Comparison of ENCODE assay signal across 8 cellular contexts in genomic region chr19:6271721-6272410, GRCh38. TPM values are rescaled to one million over a fixed set of nuclear protein-coding genes. Genes with fewer than 3 reads are reported as not detected.
DNase-seq lines count a peak whose midpoint lies in the region.

No MANE protein-coding gene starts in this region.

- H3K27ac ChIP-seq in substantia nigra (ENCODE audit: low read depth, low read length, poor library complexity, severe bottlenecking): peak overlapping the region; percentile 11

- DNase-seq in NCI-H1105 treated with DMSO at 0.1 percent for 48 hours (lab: John Stamatoyannopoulos, UW) (peak; percentile 79), cerebellum (ENCODE audit: low spot score) (peak; percentile 83), left kidney (ENCODE audit: low read depth, low spot score) (peak; percentile 84), substantia nigra (lab: John Stamatoyannopoulos, UW) (peak in 38 of 49 donors; percentile 18 to 96 (median 46)), germinal center (ENCODE audit: low spot score) (no peak), SKM-1 (lab: John Stamatoyannopoulos, UW; ENCODE audit: unreplicated experiment) (no peak)
- no peak for DNase-seq in activated T-cell treated with anti-CD3 and anti-CD28 coated beads, Interleukin-2, amount 50 U/mL, for 48 hours
- no peak for DNase-seq in activated naive CD4-positive, alpha-beta T cell treated with anti-CD3 and anti-CD28 coated beads, Interleukin-2, amount 50 U/mL, for 16 hours

RNA-seq across cellular contexts. Expression of gene MLLT1, which starts 7.9 kb away (rescaled TPM):
- 10.3 TPM for total RNA-seq in cerebellum

Comparison
In these comparisons a context has a peak if more than half of its experiments do, and no peak if none do; other contexts are left out.
1. DNase-seq: peak in NCI-H1105 treated with DMSO at 0.1 percent for 48 hours (single experiment), cerebellum (single experiment), left kidney (single experiment) and substantia nigra (38 of 49); none in germinal center (single experiment), activated T-cell treated with anti-CD3 and anti-CD28 coated beads, Interleukin-2, amount 50 U/mL, for 48 hours (0 of 2), SKM-1 (single experiment) and activated naive CD4-positive, alpha-beta T cell treated with anti-CD3 and anti-CD28 coated beads, Interleukin-2, amount 50 U/mL, for 16 hours (single experiment).